Comparison of ENCODE assay signal across 1 cellular context in the genomic region with DNA sequence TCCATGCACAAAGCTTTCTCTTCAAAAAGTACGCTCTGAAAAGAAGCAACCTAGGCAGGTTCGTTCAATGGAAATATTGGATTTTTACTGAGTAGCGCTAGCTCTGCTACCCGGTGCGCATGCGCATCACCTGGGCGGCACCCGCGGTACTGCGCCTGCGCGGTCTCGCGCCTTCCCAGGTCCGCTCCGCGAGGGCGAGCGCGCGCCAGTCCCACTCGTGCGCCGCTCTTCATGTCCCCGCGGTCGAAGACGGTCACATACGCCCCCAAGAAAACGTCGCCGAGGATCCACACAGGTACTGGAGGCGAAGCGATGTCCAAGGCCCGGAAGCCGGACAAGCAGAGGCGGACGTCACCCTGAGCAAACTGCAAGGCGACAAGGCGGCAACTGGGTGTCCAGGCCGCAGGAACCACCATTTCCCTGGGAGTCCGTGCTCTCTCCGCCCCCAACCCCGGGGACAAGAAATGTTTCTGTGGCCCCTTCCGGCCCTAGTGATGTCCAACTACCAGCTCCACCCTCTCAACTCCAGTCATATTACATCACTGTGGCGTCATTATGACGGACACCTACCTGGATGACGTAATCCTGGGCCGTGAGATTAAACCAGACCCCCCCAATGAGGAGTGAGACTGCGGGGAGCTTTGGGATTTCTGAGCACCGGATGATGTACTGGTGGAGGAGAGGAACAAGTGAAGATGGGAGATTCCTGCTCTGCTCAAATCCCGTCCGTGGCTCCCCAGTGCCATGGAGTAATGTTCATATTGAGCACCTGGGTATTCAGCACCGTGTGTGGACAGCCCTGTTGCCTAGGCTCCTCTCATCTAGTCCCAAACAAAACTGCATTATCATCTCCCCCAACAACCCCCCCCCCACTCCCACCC.
A peak's percentile ranks its signal among the peaks of the same experiment; 100 is the strongest.
TF ChIP-seq lines count a peak whose summit lies in the region.

No MANE protein-coding gene starts in this region.

TF ChIP-seq in K562, 482 proteins besides CTCF, POLR2A, EP300 and RAD21 (continued from another document and continues in another):
- TF ChIP-seq SFPQ (IDR thresholded peaks at IDR 0.05; ENCODE audit: low read depth, low read length), result no peak
- no peak for TF ChIP-seq HIVEP1 (CRISPR knock-in tag; IDR thresholded peaks at IDR 0.05)
- no peak for TF ChIP-seq FIP1L1 (IDR thresholded peaks at IDR 0.05; ENCODE audit: low read depth, low read length, poor library complexity, severe bottlenecking)
- TF ChIP-seq ETV1 (tag; conservative IDR thresholded peaks at IDR 0.05; ENCODE audit: low read depth), result peak; percentile 70
- TF ChIP-seq, protein P1, sequence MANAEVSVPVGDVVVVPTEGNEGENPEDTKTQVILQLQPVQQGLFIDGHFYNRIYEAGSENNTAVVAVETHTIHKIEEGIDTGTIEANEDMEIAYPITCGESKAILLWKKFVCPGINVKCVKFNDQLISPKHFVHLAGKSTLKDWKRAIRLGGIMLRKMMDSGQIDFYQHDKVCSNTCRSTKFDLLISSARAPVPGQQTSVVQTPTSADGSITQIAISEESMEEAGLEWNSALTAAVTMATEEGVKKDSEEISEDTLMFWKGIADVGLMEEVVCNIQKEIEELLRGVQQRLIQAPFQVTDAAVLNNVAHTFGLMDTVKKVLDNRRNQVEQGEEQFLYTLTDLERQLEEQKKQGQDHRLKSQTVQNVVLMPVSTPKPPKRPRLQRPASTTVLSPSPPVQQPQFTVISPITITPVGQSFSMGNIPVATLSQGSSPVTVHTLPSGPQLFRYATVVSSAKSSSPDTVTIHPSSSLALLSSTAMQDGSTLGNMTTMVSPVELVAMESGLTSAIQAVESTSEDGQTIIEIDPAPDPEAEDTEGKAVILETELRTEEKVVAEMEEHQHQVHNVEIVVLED (CRISPR knock-in tag; IDR thresholded peaks at IDR 0.05), result peak; percentile 25; the same call in 1 of the 2 replicates
- no peak for TF ChIP-seq FOXJ2 (tag; IDR thresholded peaks at IDR 0.05)
- TF ChIP-seq TBL1XR1 (IDR thresholded peaks at IDR 0.05; ENCODE audit: low read length in 2 of 2), result peak in 1 of 2 experiments; percentile 93; a peak in 2 of 4 replicates
- TF ChIP-seq IRF2 (CRISPR knock-in tag; IDR thresholded peaks at IDR 0.05), result no peak
- TF ChIP-seq KAT2B (IDR thresholded peaks at IDR 0.05; ENCODE audit: low read depth, low read length), result no peak
- 0 out of 2 replicates have a peak, but pooled peaks have one; percentile 57 for TF ChIP-seq ELF4 (CRISPR knock-in tag; IDR thresholded peaks at IDR 0.05)
- no peak; the same call in 1 of the 2 replicates for TF ChIP-seq ZSCAN32 (CRISPR knock-in tag; IDR thresholded peaks at IDR 0.05)
- peak; percentile 16; the same call in 1 of the 2 replicates for TF ChIP-seq TEAD4 (IDR thresholded peaks at IDR 0.05; ENCODE audit: low read length)
- TF ChIP-seq TEAD4 (CRISPR knock-in tag; IDR thresholded peaks at IDR 0.05; ENCODE audit: borderline replicate concordance), result no peak
- TF ChIP-seq ZNF316 (IDR thresholded peaks at IDR 0.05), result no peak
- no peak for TF ChIP-seq ZNF280B (CRISPR knock-in tag; IDR thresholded peaks at IDR 0.05)
- TF ChIP-seq ESRRB (CRISPR knock-in tag; IDR thresholded peaks at IDR 0.05; ENCODE audit: borderline replicate concordance), result no peak
- TF ChIP-seq, protein P2, sequence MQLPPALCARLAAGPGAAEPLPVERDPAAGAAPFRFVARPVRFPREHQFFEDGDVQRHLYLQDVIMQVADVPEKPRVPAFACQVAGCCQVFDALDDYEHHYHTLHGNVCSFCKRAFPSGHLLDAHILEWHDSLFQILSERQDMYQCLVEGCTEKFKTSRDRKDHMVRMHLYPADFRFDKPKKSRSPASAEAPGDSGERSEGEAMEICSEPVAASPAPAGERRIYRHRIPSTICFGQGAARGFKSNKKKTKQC (CRISPR knock-in tag; IDR thresholded peaks at IDR 0.05), result peak; percentile 94
- TF ChIP-seq SIRT6 (IDR thresholded peaks at IDR 0.05; ENCODE audit: low read depth, low read length), result no peak
- TF ChIP-seq RBM22 (IDR thresholded peaks at IDR 0.05; ENCODE audit: low read depth, low read length, poor library complexity, severe bottlenecking), result no peak
- TF ChIP-seq ZNF830 (CRISPR knock-in tag; IDR thresholded peaks at IDR 0.05), result no peak
- TF ChIP-seq GATA2 (CRISPR knock-in tag; IDR thresholded peaks at IDR 0.05), result no peak
- TF ChIP-seq PHB2 (IDR thresholded peaks at IDR 0.05; ENCODE audit: low read depth), result no peak
- no peak for TF ChIP-seq RFX7 (CRISPR knock-in tag; IDR thresholded peaks at IDR 0.05)
- peak; percentile 52; the same call in 1 of the 2 replicates for TF ChIP-seq E2F1 (CRISPR knock-in tag; IDR thresholded peaks at IDR 0.05)
- peak; percentile 63 for TF ChIP-seq THAP7 (CRISPR knock-in tag; IDR thresholded peaks at IDR 0.05)
- no peak for TF ChIP-seq ZNF717 (CRISPR knock-in tag; IDR thresholded peaks at IDR 0.05)
- no peak for TF ChIP-seq ZNF354B (CRISPR knock-in tag; IDR thresholded peaks at IDR 0.05)
- TF ChIP-seq BCLAF1 (IDR thresholded peaks at IDR 0.05; ENCODE audit: borderline replicate concordance in 1 of 2, control insufficient read depth in 1 of 2, low read depth in 2 of 2, low read length in 1 of 2), result no peak
- TF ChIP-seq, protein P3, sequence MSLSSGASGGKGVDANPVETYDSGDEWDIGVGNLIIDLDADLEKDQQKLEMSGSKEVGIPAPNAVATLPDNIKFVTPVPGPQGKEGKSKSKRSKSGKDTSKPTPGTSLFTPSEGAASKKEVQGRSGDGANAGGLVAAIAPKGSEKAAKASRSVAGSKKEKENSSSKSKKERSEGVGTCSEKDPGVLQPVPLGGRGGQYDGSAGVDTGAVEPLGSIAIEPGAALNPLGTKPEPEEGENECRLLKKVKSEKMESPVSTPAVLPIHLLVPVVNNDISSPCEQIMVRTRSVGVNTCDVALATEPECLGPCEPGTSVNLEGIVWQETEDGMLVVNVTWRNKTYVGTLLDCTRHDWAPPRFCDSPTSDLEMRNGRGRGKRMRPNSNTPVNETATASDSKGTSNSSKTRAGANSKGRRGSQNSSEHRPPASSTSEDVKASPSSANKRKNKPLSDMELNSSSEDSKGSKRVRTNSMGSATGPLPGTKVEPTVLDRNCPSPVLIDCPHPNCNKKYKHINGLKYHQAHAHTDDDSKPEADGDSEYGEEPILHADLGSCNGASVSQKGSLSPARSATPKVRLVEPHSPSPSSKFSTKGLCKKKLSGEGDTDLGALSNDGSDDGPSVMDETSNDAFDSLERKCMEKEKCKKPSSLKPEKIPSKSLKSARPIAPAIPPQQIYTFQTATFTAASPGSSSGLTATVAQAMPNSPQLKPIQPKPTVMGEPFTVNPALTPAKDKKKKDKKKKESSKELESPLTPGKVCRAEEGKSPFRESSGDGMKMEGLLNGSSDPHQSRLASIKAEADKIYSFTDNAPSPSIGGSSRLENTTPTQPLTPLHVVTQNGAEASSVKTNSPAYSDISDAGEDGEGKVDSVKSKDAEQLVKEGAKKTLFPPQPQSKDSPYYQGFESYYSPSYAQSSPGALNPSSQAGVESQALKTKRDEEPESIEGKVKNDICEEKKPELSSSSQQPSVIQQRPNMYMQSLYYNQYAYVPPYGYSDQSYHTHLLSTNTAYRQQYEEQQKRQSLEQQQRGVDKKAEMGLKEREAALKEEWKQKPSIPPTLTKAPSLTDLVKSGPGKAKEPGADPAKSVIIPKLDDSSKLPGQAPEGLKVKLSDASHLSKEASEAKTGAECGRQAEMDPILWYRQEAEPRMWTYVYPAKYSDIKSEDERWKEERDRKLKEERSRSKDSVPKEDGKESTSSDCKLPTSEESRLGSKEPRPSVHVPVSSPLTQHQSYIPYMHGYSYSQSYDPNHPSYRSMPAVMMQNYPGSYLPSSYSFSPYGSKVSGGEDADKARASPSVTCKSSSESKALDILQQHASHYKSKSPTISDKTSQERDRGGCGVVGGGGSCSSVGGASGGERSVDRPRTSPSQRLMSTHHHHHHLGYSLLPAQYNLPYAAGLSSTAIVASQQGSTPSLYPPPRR (CRISPR knock-in tag; IDR thresholded peaks at IDR 0.05; ENCODE audit: borderline replicate concordance), result 0 out of 2 replicates have a peak, but pooled peaks have one; percentile 69
- no peak for TF ChIP-seq FOS (IDR thresholded peaks at IDR 0.05; ENCODE audit: extremely low read depth, insufficient read length)
- peak; percentile 80 for TF ChIP-seq ZNF431 (CRISPR knock-in tag; IDR thresholded peaks at IDR 0.05)
- no peak for TF ChIP-seq ZKSCAN1 (IDR thresholded peaks at IDR 0.05; ENCODE audit: low read depth, low read length)
- TF ChIP-seq ZNF347 (CRISPR knock-in tag; IDR thresholded peaks at IDR 0.05; ENCODE audit: low read depth), result no peak
- TF ChIP-seq SIN3A (IDR thresholded peaks at IDR 0.05; ENCODE audit: borderline replicate concordance in 2 of 2, control insufficient read depth in 1 of 2, low read depth in 2 of 2, low read length in 2 of 2), result peak in 1 of 2 experiments; percentile 4; a peak in 1 of 4 replicates
- TF ChIP-seq PHF20 (IDR thresholded peaks at IDR 0.05; ENCODE audit: partially characterized antibody), result peak; percentile 89
- TF ChIP-seq, protein P4, sequence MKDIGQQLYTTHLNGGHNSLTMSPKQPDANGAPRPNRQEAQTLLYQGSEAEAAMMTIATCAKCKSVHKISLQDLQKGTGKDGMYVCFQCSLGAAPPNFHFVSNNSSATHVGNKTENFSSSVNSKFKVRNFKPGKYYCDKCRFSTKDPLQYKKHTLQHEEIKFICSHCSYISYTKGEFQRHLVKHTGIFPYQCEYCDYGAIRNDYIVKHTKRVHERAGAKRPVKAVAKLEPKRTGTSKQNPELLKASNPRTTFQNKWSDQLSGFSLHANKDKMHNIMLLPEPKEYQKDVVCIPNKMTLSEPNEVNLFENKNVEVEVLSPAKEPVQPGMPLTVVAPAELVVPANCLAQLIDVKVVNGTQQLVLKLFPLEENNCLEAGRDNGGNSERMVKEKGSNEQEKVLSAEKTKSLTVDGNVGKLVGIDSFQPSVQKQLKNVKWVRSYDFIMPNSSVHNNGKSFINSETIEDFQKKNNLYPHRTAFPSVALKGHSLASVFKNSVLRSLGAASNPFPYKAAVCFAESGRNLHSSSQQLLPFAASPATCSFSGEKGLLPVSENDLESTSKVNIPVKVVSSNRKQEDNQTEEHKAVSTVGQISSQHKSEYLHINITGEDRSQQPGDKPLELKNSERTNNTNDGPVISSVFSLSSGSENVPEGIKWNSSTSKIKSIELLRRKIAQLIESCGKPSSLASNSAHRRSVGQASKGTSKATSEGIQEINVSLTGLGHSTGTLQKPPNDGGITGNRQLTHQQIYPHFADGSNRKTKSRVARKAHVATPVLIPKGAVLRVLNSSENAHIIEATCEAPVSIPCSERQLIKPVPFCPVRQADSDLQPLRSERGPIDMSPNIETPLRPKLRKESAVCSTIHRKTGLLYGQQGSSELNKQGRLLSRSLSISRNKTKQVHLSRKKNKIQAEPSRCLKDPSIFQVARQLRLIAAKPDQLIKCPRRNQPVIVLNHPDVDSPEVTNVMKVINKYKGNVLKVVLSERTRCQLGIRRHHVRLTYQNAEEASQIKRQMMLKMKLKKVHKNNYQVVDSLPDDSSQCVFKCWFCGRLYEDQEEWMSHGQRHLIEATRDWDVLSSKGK (CRISPR knock-in tag; IDR thresholded peaks at IDR 0.05), result no peak
